In the genomic region with DNA sequence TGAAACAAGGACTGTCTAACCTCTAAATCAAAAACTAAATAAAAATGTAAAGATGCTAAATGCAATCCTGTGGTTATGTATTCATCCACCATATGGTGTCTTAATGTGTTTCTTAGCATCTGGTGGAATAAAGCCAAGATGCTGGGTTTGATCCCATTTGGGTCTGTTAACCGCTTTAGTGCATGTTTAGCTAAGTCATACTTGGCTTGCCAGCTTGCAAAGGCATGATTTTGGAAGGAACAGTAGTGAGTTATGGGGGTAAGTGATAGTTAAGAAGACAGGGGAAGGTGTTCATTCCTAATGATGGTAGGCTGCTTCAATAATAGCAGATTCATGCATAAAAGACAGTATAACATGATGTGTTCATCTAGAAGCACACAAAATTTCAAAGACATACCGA, we compare ENCODE assay signal across 18 cellular contexts.
DNase-seq lines count a peak whose midpoint lies in the region; ATAC-seq and TF ChIP-seq lines count a peak whose summit lies in the region.
"Had no signal": no experiment of that assay in that cellular context is flagged by ENCODE, and none has a peak within 500 bp of the region (broad histone marks: within the 10 kb centered on the region; RNA-seq: fewer than 3 reads in every experiment).

No MANE protein-coding gene starts in this region.

- H3K27ac ChIP-seq in left lung, result no peak overlapping the region
- no peak overlapping the region for H3K27ac ChIP-seq in osteoblast (ENCODE audit: low read depth, low read length)
- H3K27ac ChIP-seq: 22Rv1, SK-N-MC had no signal

- H3K27me3 ChIP-seq in left lung (no peaks in the 10 kb centered on the region), osteoblast (ENCODE audit: insufficient read depth, low read length) (no peaks in the 10 kb centered on the region)

- ATAC-seq in left lung, result no peak
- no peak for ATAC-seq in HG03521 (IDR thresholded peaks at IDR 0.05; ENCODE audit: unreplicated experiment)
- ATAC-seq: HepG2 had no signal

- no peaks in the 10 kb centered on the region for H3K4me1 ChIP-seq in left lung
- H3K4me1 ChIP-seq in osteoblast (ENCODE audit: insufficient read depth, low read length), result no peaks in the 10 kb centered on the region

- no peaks in the 10 kb centered on the region for H4K20me1 ChIP-seq in osteoblast (ENCODE audit: insufficient read depth, low read length)

- intact Hi-C loops in left lung (cut with DNase I), result no loop called here

- H3K4me2 ChIP-seq in osteoblast (ENCODE audit: insufficient read depth, low read length), result no peak overlapping the region

- H3K79me2 ChIP-seq in osteoblast (ENCODE audit: insufficient read depth, low read length), result no peaks in the 10 kb centered on the region

- DNase-seq in DMS 273 (lab: John Stamatoyannopoulos, UW; ENCODE audit: unreplicated experiment), result peak; percentile 71
- no peak for DNase-seq in DMS 273 treated with DMSO at 0.1 percent for 48 hours (lab: John Stamatoyannopoulos, UW)
- DNase-seq in NCI-H82 treated with DMSO at 0.1 percent for 48 hours (lab: John Stamatoyannopoulos, UW; ENCODE audit: unreplicated experiment), result peak; percentile 25
- peak; percentile 17 for DNase-seq in fibroblast of pulmonary artery (ENCODE audit: low read depth)
- no peak for DNase-seq in NCI-H526 (lab: John Stamatoyannopoulos, UW)
- no peak for DNase-seq in left lung
- DNase-seq in osteoblast (ENCODE audit: insufficient read length, low spot score, missing footprints), result no peak
- DNase-seq: CD4-positive, CD25-positive, alpha-beta regulatory T cell; KBM-7; NCI-H1417 treated with DMSO at 0.1 percent for 48 hours; NCI-H187 treated with DMSO at 0.1 percent for 48 hours; NCI-H345; SHP77 had no signal

- H3K9me3 ChIP-seq in left lung, result no peaks in the 10 kb centered on the region
- no peaks in the 10 kb centered on the region for H3K9me3 ChIP-seq in osteoblast (ENCODE audit: low read depth, low read length)
- H3K9me3 ChIP-seq: Caco-2 had no signal

- H3K36me3 ChIP-seq in left lung (no peaks in the 10 kb centered on the region), osteoblast (ENCODE audit: insufficient read depth, low read length) (no peaks in the 10 kb centered on the region)

- H2AFZ ChIP-seq in osteoblast (ENCODE audit: low read length), result no peak overlapping the region

- H3K4me3 ChIP-seq in fibroblast of pulmonary artery (replicated peaks; ENCODE audit: low read depth, low read length) (no peak overlapping the region), left lung (no peak overlapping the region), osteoblast (ENCODE audit: insufficient read depth, low read length) (no peak overlapping the region)
- H3K4me3 ChIP-seq: SK-N-MC had no signal

- TF ChIP-seq CTCF in fibroblast of pulmonary artery (IDR thresholded peaks at IDR 0.05; ENCODE audit: low read length, missing control alignments), result no peak
- TF ChIP-seq CTCF in left lung (IDR thresholded peaks at IDR 0.05), result no peak
- TF ChIP-seq CTCF in osteoblast (IDR thresholded peaks at IDR 0.05; ENCODE audit: extremely low read depth, low read depth, low read length), result no peak

Comparison
In these comparisons a context has a peak if more than half of its experiments do, and no peak if none do; other contexts are left out.
1. DNase-seq: peak in DMS 273 (single experiment), NCI-H82 treated with DMSO at 0.1 percent for 48 hours (single experiment) and fibroblast of pulmonary artery (single experiment); none in DMS 273 treated with DMSO at 0.1 percent for 48 hours (single experiment), NCI-H526 (0 of 2), left lung (0 of 2) and osteoblast (single experiment).